15 cellular contexts compared by ENCODE assay signal in the genomic region with DNA sequence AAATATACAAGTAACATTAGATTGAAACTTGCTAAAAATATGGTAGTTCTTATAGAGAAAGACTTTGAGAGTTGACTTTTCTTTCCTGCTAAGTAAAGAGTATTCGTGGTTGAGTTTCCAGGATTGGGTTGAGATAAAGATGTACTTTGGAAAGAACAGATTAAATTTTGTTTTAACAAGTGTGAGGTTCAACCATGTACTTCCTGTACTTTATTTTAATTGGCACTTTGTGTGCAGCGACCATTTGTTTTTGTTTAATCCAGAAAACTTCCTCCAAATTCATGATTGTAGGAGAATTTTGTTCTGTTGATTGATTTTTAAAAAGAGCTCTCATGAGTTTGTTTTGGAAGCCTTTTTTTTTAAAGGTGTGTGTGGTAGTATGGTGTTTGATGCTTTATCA.
"Had no signal": no experiment of that assay in that cellular context is flagged by ENCODE, and none has a peak within 500 bp of the region (broad histone marks: within the 10 kb centered on the region; RNA-seq: fewer than 3 reads in every experiment).

No MANE protein-coding gene starts in this region.

- H3K9me3 ChIP-seq: testis, upper lobe of right lung had no signal

- H3K4me1 Mint-ChIP-seq: nephron progenitor cell had no signal

- DNase-seq: activated gamma-delta T cell treated with Interleukin-2 at 50 U/mL for 16 hours; activated naive CD8-positive, alpha-beta T cell treated with anti-CD3 and anti-CD28 coated beads, Interleukin-2, amount 10 ng/mL, durations not matched to agents 7 days and 5 days; activated T-cell treated with anti-CD3 and anti-CD28 coated beads, Interleukin-2, amount 50 U/mL, for 48 hours; caudate nucleus; effector memory CD4-positive, alpha-beta T cell; erythroblast; nephron progenitor cell; stimulated activated CD4-positive, alpha-beta T cell treated with anti-CD3 and anti-CD28 coated beads, Interleukin-4, amount 100 ng/mL, for 24 hours; stimulated activated naive CD8-positive, alpha-beta T cell treated with anti-CD3 and anti-CD28 coated beads, Interleukin-15, amount 100 ng/mL, for 72 hours; T-helper 2 cell; testis; upper lobe of right lung had no signal

- H3K4me3 Mint-ChIP-seq: activated naive CD8-positive, alpha-beta T cell treated with anti-CD3 and anti-CD28 coated beads, Interleukin-2, amount 10 ng/mL, durations not matched to agents 7 days and 5 days; memory B cell; nephron progenitor cell; stimulated activated naive CD8-positive, alpha-beta T cell treated with anti-CD3 and anti-CD28 coated beads, Interleukin-15, amount 100 ng/mL, for 72 hours had no signal

- H3K9me3 Mint-ChIP-seq: activated naive CD8-positive, alpha-beta T cell treated with anti-CD3 and anti-CD28 coated beads, Interleukin-2, amount 10 ng/mL, durations not matched to agents 7 days and 5 days; memory B cell; nephron progenitor cell; stimulated activated naive CD8-positive, alpha-beta T cell treated with anti-CD3 and anti-CD28 coated beads, Interleukin-15, amount 100 ng/mL, for 72 hours had no signal

- ATAC-seq: stimulated activated naive CD8-positive, alpha-beta T cell treated with anti-CD3 and anti-CD28 coated beads, Interleukin-15, amount 100 ng/mL, for 72 hours; upper lobe of right lung had no signal

- H3K27me3 Mint-ChIP-seq: activated naive CD8-positive, alpha-beta T cell treated with anti-CD3 and anti-CD28 coated beads, Interleukin-2, amount 10 ng/mL, durations not matched to agents 7 days and 5 days; memory B cell; stimulated activated naive CD8-positive, alpha-beta T cell treated with anti-CD3 and anti-CD28 coated beads, Interleukin-15, amount 100 ng/mL, for 72 hours had no signal

- H3K27me3 ChIP-seq: testis, upper lobe of right lung had no signal

- H3K27ac Mint-ChIP-seq: activated naive CD8-positive, alpha-beta T cell treated with anti-CD3 and anti-CD28 coated beads, Interleukin-2, amount 10 ng/mL, durations not matched to agents 7 days and 5 days; memory B cell; nephron progenitor cell; stimulated activated naive CD8-positive, alpha-beta T cell treated with anti-CD3 and anti-CD28 coated beads, Interleukin-15, amount 100 ng/mL, for 72 hours had no signal

- H3K4me3 ChIP-seq: coronary artery, testis, upper lobe of right lung had no signal

- H3K27ac ChIP-seq: coronary artery, testis, upper lobe of right lung had no signal

- H3K4me1 ChIP-seq: upper lobe of right lung had no signal

- FAIRE-seq: TTC549 had no signal
